Comparison of ENCODE assay signal across 8 cellular contexts in the genomic region with DNA sequence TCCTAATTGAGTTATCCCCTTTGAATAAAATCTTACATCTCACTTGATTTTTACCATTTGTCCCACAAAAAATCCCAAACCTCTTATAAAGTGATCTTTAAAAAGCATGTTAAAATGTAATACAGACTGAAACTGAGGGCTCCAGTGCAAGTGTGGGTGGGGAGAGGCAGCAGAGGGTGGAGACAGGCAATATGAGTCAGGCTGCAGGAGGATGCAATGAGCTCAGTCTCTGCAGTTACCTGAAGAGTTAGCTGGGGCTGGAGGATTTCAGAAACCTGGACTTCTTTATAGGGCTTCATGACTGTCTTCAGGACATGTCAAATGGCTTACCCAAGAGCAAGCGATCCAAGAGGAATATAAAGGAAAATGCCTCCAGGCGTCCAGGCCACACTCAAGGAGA. TPM values are rescaled to one million over a fixed set of nuclear protein-coding genes. Genes with fewer than 3 reads are reported as not detected.
DNase-seq lines count a peak whose midpoint lies in the region; ATAC-seq, FAIRE-seq and TF ChIP-seq lines count a peak whose summit lies in the region.

No MANE protein-coding gene starts in this region.

- peaks cover 54% of the 10 kb centered on the region for H3K4me1 Mint-ChIP-seq in activated CD4-positive, alpha-beta T cell treated with anti-CD3 and anti-CD28 coated beads, Interleukin-2, amount 10 ng/mL, durations not matched to agents 24 days and 14 days
- H3K4me1 Mint-ChIP-seq in progenitor cell of endocrine pancreas (ENCODE audit: low read depth) = no peaks in the 10 kb centered on the region

- no peaks in the 10 kb centered on the region for H3K4me1 ChIP-seq in K562 (replicated peaks in 1 of 2; ENCODE audit: control insufficient read depth in 2 of 2, insufficient read depth in 2 of 2, low read length in 2 of 2)

- H3K36me3 ChIP-seq in K562 (ENCODE audit: control insufficient read depth, insufficient read depth, low read length) = no peaks in the 10 kb centered on the region

- no peak for TF ChIP-seq RAD21 in K562 (CRISPR knock-in tag; conservative IDR thresholded peaks at IDR 0.05 in 1 of 2, IDR thresholded peaks at IDR 0.05 in 1 of 2)

- peak; percentile 70 for ATAC-seq in GM19351 (IDR thresholded peaks at IDR 0.05; ENCODE audit: unreplicated experiment)
- 0 out of 3 replicates have a peak, but pooled peaks have one; percentile 33 for ATAC-seq in K562
- no peak for ATAC-seq in HG02973 (IDR thresholded peaks at IDR 0.05; ENCODE audit: unreplicated experiment)
- ATAC-seq in GM18909 (IDR thresholded peaks at IDR 0.05; ENCODE audit: poor library complexity, unreplicated experiment) = no peak

- TF ChIP-seq CTCF in K562 (IDR thresholded peaks at IDR 0.05 in 2 of 3, conservative IDR thresholded peaks at IDR 0.05 in 1 of 3; ENCODE audit: insufficient read depth in 2 of 3, low read depth in 1 of 3, low read length in 3 of 3) (no peak), progenitor cell of endocrine pancreas (IDR thresholded peaks at IDR 0.05; ENCODE audit: unreplicated experiment) (no peak)

- H3K4me3 ChIP-seq in K562 = no peak overlapping the region

- no peaks in the 10 kb centered on the region for H3K9me3 Mint-ChIP-seq in activated CD4-positive, alpha-beta T cell treated with anti-CD3 and anti-CD28 coated beads, Interleukin-2, amount 10 ng/mL, durations not matched to agents 24 days and 14 days
- no peaks in the 10 kb centered on the region for H3K9me3 Mint-ChIP-seq in progenitor cell of endocrine pancreas (ENCODE audit: low read depth)

- H3K79me2 ChIP-seq in K562 (ENCODE audit: control insufficient read depth, insufficient read depth, low read length) = no peaks in the 10 kb centered on the region

- H3K36me3 Mint-ChIP-seq in activated CD4-positive, alpha-beta T cell treated with anti-CD3 and anti-CD28 coated beads, Interleukin-2, amount 10 ng/mL, durations not matched to agents 24 days and 14 days (ENCODE audit: low read depth) = peaks cover 8% of the 10 kb centered on the region
- no peaks in the 10 kb centered on the region for H3K36me3 Mint-ChIP-seq in progenitor cell of endocrine pancreas (ENCODE audit: insufficient read depth)

- peak overlapping the region; percentile 91 for H3K27ac Mint-ChIP-seq in activated CD4-positive, alpha-beta T cell treated with anti-CD3 and anti-CD28 coated beads, Interleukin-2, amount 10 ng/mL, durations not matched to agents 24 days and 14 days
- no peak overlapping the region for H3K27ac Mint-ChIP-seq in progenitor cell of endocrine pancreas

- TF ChIP-seq POLR2A in K562 (conservative IDR thresholded peaks at IDR 0.05) = no peak

- peak overlapping the region; percentile 76 for H3K4me3 Mint-ChIP-seq in activated CD4-positive, alpha-beta T cell treated with anti-CD3 and anti-CD28 coated beads, Interleukin-2, amount 10 ng/mL, durations not matched to agents 24 days and 14 days
- H3K4me3 Mint-ChIP-seq in progenitor cell of endocrine pancreas (ENCODE audit: low read depth) = no peak overlapping the region

- CTCF ChIA-PET in K562 (lab: Yijun Ruan, JAX; ENCODE audit: low intra/inter-chr PET ratio) = no interaction called here

- POLR2A ChIA-PET in K562 (lab: Yijun Ruan, JAX) = interaction anchor here (0.6 to 1.6 kb wide), 4 partner anchors 12 to 578 kb away, joined by 3 read pairs; no protein-coding TSS in a partner anchor

- H3K27me3 ChIP-seq in K562 (ENCODE audit: control insufficient read depth in 2 of 2, insufficient read depth in 2 of 2, low read length in 2 of 2) = peaks cover 31 to 44% of the 10 kb centered on the region in 2 experiments; a peak in 4 of 5 replicates

- no peaks in the 10 kb centered on the region for H4K20me1 ChIP-seq in K562 (replicated peaks; ENCODE audit: control insufficient read depth, insufficient read depth, low read length)

- no peaks in the 10 kb centered on the region for H3K27me3 Mint-ChIP-seq in activated CD4-positive, alpha-beta T cell treated with anti-CD3 and anti-CD28 coated beads, Interleukin-2, amount 10 ng/mL, durations not matched to agents 24 days and 14 days
- no peaks in the 10 kb centered on the region for H3K27me3 Mint-ChIP-seq in progenitor cell of endocrine pancreas

- no peak for TF ChIP-seq EP300 in K562 (IDR thresholded peaks at IDR 0.05; ENCODE audit: low read length)

- no peak for FAIRE-seq in K562 (lab: Jason Lieb, UNC)

- no peak overlapping the region for H3K9ac ChIP-seq in K562 (ENCODE audit: insufficient read depth in 1 of 2, low read depth in 2 of 2, low read length in 2 of 2)

- H3K27ac ChIP-seq in K562 (ENCODE audit: extremely low read depth, low read depth, low read length) = no peak overlapping the region

- BruUV-seq in K562 (replicated peaks; lab: Mats Ljungman, UMichigan) = no TSS peak

- no peak overlapping the region for H2AFZ ChIP-seq in K562 (ENCODE audit: low read depth, low read length)

- intact Hi-C loops in activated CD4-positive, alpha-beta T cell treated with anti-CD3 and anti-CD28 coated beads, Interleukin-2, amount 10 ng/mL, durations not matched to agents 24 days and 14 days (cut with micrococcal nuclease) = loop anchor here (1.0 to 10.0 kb wide), 5 partner anchors 21 to 263 kb away; a partner anchor contains a TSS
- intact Hi-C loops in K562 (cut with micrococcal nuclease) = no loop called here

- no peaks in the 10 kb centered on the region for H3K9me3 ChIP-seq in K562 (replicated peaks; ENCODE audit: control insufficient read depth, insufficient read depth, low read depth, low read length)

- no peak overlapping the region for H3K4me2 ChIP-seq in K562 (ENCODE audit: insufficient read depth, low read length)

- in situ Hi-C loops in K562 (cut with MboI) = no loop called here

- 3% methylated on average over 2 of the region's 2 CpGs for WGBS in K562 (ENCODE audit: insufficient coverage, low coverage, missing lambda C conversion rate)

- DNase-seq in activated CD4-positive, alpha-beta T cell treated with anti-CD3 and anti-CD28 coated beads, Interleukin-2, amount 10 ng/mL, durations not matched to agents 24 days and 14 days = peak; percentile 86
- no peak for DNase-seq in K562 (ENCODE audit: extremely low read depth in 1 of 4, low spot score in 3 of 4)
- peak; percentile 49 for DNase-seq in stimulated activated CD4-positive, alpha-beta T cell treated with anti-CD3 and anti-CD28 coated beads, Interleukin-4, amount 100 ng/mL, for 1 hour
- DNase-seq in NCI-H2196 (lab: John Stamatoyannopoulos, UW; ENCODE audit: unreplicated experiment) = no peak
- DNase-seq in progenitor cell of endocrine pancreas (ENCODE audit: low spot score, unreplicated experiment) = no peak

- H3K9me1 ChIP-seq in K562 (ENCODE audit: control insufficient read depth, insufficient read depth, low read length) = no peaks in the 10 kb centered on the region

TF ChIP-seq in K562, 482 proteins besides CTCF, POLR2A, EP300 and RAD21 (continues in another document):
- TF ChIP-seq ZNF551 (CRISPR knock-in tag; IDR thresholded peaks at IDR 0.05) (no peak), SREBF1 (IDR thresholded peaks at IDR 0.05; ENCODE audit: borderline replicate concordance, low read depth, low read length) (no peak), FOXM1 (IDR thresholded peaks at IDR 0.05; ENCODE audit: low read depth) (no peak), FOXM1 (CRISPR knock-in tag; IDR thresholded peaks at IDR 0.05; ENCODE audit: low read depth) (no peak), KAT8 (IDR thresholded peaks at IDR 0.05; ENCODE audit: low read depth) (no peak), MXI1 (IDR thresholded peaks at IDR 0.05; ENCODE audit: low read depth, low read length) (no peak)
- TF ChIP-seq, protein P1, sequence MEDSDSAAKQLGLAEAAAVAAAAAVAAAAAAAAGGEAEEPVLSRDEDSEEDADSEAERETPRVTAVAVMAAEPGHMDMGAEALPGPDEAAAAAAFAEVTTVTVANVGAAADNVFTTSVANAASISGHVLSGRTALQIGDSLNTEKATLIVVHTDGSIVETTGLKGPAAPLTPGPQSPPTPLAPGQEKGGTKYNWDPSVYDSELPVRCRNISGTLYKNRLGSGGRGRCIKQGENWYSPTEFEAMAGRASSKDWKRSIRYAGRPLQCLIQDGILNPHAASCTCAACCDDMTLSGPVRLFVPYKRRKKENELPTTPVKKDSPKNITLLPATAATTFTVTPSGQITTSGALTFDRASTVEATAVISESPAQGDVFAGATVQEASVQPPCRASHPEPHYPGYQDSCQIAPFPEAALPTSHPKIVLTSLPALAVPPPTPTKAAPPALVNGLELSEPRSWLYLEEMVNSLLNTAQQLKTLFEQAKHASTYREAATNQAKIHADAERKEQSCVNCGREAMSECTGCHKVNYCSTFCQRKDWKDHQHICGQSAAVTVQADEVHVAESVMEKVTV (CRISPR knock-in tag; IDR thresholded peaks at IDR 0.05) = no peak

RNA-seq across cellular contexts. Expression of a gene that starts 14.3 kb away (rescaled TPM):
- total RNA-seq in activated CD4-positive, alpha-beta T cell treated with anti-CD3 and anti-CD28 coated beads, Interleukin-2, amount 10 ng/mL, durations not matched to agents 24 days and 14 days = 1.7 TPM in 2 replicates
- 0.16 and 0.23 TPM in 2 replicates for total RNA-seq in K562 (2011; cell fraction: chromatin; rRNA removed; ENCODE audit: low replicate concordance)
- 0.33 TPM in 1 of 2 replicates, not detected in the other for total RNA-seq in K562 (2011; cell fraction: nucleolus; rRNA removed)
- 0.73 TPM in 1 of 2 replicates, not detected in the other for total RNA-seq in K562 (2011; cell fraction: nucleoplasm; rRNA removed)
- total RNA-seq in K562 (2014; rRNA removed) (0.04 TPM in 1 of 2 replicates, not detected in the other), K562 (2014; rRNA removed; fragmentation: Illumina TruSeq; extraction: Trizol) (0.04 TPM in 1 of 2 replicates, not detected in the other), K562 (2015; rRNA removed; fragmentation: Illumina TruSeq; extraction: Trizol) (0.15 and 0.36 TPM in 2 replicates), K562 (2021) (0.27 TPM in 1 of 2 replicates, not detected in the other), progenitor cell of endocrine pancreas (9.2 and 9.9 TPM in 2 replicates)
- polyA plus RNA-seq in K562 (2011; rRNA removed) (0.24 TPM in 1 of 2 replicates, not detected in the other), K562 (2014; fragmentation: Illumina TruSeq; extraction: Trizol) (0.19 and 0.27 TPM in 2 replicates), K562 (2014; fragmentation: Nextera tagmentation; extraction: Ambion mirVana) (not detected), K562 (2014; rRNA removed) (0.05 and 0.25 TPM in 2 replicates)
- polyA plus RNA-seq in K562 (2011; cell fraction: cytosol; rRNA removed) = 0.10 and 0.16 TPM in 2 replicates
- polyA plus RNA-seq in K562 (2011; cell fraction: nucleus; rRNA removed) = 0.81 and 1.1 TPM in 2 replicates
- 0.04 and 0.14 TPM in 2 replicates for polyA plus RNA-seq in K562 (2012)
- polyA minus RNA-seq in K562 (2011; rRNA and poly(A)+ RNA removed) = not detected in 2 replicates
- not detected in 2 replicates for polyA minus RNA-seq in K562 (2011; cell fraction: cytosol; rRNA and poly(A)+ RNA removed)
- not detected in 2 replicates for polyA minus RNA-seq in K562 (2011; cell fraction: nucleus; rRNA and poly(A)+ RNA removed)

Comparison
In these comparisons a context has a peak if more than half of its experiments do, and no peak if none do; other contexts are left out.
1. ATAC-seq: peak in GM19351 (single experiment) and K562 (single experiment); none in HG02973 (single experiment) and GM18909 (single experiment).
2. DNase-seq: peak in activated CD4-positive, alpha-beta T cell treated with anti-CD3 and anti-CD28 coated beads, Interleukin-2, amount 10 ng/mL, durations not matched to agents 24 days and 14 days (single experiment) and stimulated activated CD4-positive, alpha-beta T cell treated with anti-CD3 and anti-CD28 coated beads, Interleukin-4, amount 100 ng/mL, for 1 hour (single experiment); none in K562 (0 of 4), NCI-H2196 (single experiment) and progenitor cell of endocrine pancreas (single experiment).